8 cellular contexts compared by ENCODE assay signal in genomic region chr7:77327067-77327931, GRCh38.
A peak's percentile ranks its signal among the peaks of the same experiment; 100 is the strongest.
DNase-seq lines count a peak whose midpoint lies in the region; ATAC-seq, FAIRE-seq and TF ChIP-seq lines count a peak whose summit lies in the region.

No MANE protein-coding gene starts in this region.

- FAIRE-seq in astrocyte (lab: Jason Lieb, UNC), result no peak
- FAIRE-seq in GM12892 (lab: Jason Lieb, UNC), result no peak

- intact Hi-C loops in right lobe of liver (cut with DNase I), result loop anchor here in 1 of 2 donors (10.0 kb wide), 1 partner anchor 72 kb away; no protein-coding TSS in a partner anchor

- TF ChIP-seq CTCF in astrocyte (IDR thresholded peaks at IDR 0.05; ENCODE audit: insufficient read depth, low read depth, low read length) (no peak), right lobe of liver (IDR thresholded peaks at IDR 0.05) (no peak)

- no peak overlapping the region for H2AFZ ChIP-seq in astrocyte (ENCODE audit: low read depth, low read length)

- H3K4me2 ChIP-seq in astrocyte (ENCODE audit: low read length), result no peak overlapping the region

- H3K9me3 Mint-ChIP-seq in astrocyte (ENCODE audit: unreplicated experiment), result peaks cover under 1% of the 10 kb centered on the region

- ATAC-seq in right lobe of liver (peak; percentile 34 to 60 (median 47)), GM19395 (IDR thresholded peaks at IDR 0.05; ENCODE audit: unreplicated experiment) (no peak)

- no peaks in the 10 kb centered on the region for H4K20me1 ChIP-seq in astrocyte (ENCODE audit: insufficient read depth, low read length)

- H3K4me1 ChIP-seq in astrocyte (ENCODE audit: insufficient read depth, low read length) (peaks cover 36% of the 10 kb centered on the region), right lobe of liver (peaks cover 0 to 7% (median 0%) of the 10 kb centered on the region in 4 donors)

- H3K36me3 ChIP-seq in astrocyte (ENCODE audit: insufficient read depth, low read length) (no peaks in the 10 kb centered on the region), right lobe of liver (no peaks in the 10 kb centered on the region)

- H3K27me3 ChIP-seq in astrocyte (ENCODE audit: insufficient read depth, low read length) (no peaks in the 10 kb centered on the region), right lobe of liver (no peaks in the 10 kb centered on the region)

- no peaks in the 10 kb centered on the region for H3K36me3 Mint-ChIP-seq in astrocyte (ENCODE audit: low read depth, unreplicated experiment)

- H3K27ac ChIP-seq in astrocyte (ENCODE audit: low read depth, low read length), result no peak overlapping the region
- H3K27ac ChIP-seq in right lobe of liver, result no peak overlapping the region

- peaks cover 26% of the 10 kb centered on the region for H3K4me1 Mint-ChIP-seq in astrocyte (ENCODE audit: low read depth, unreplicated experiment)

- WGBS in right lobe of liver (ENCODE audit: insufficient coverage, low coverage, low lambda C conversion rate, missing lambda C conversion rate), result 44% methylated on average over 9 of the region's 12 CpGs

- TF ChIP-seq POLR2A in right lobe of liver (IDR thresholded peaks at IDR 0.05) (no peak), GM12892 (IDR thresholded peaks at IDR 0.05; ENCODE audit: low read depth, low read length) (no peak)

- no peaks in the 10 kb centered on the region for H3K79me2 ChIP-seq in astrocyte (ENCODE audit: insufficient read depth, low read length)

- H3K27me3 Mint-ChIP-seq in astrocyte (ENCODE audit: low read depth, unreplicated experiment), result no peaks in the 10 kb centered on the region

- no peak overlapping the region for H3K4me3 Mint-ChIP-seq in astrocyte (ENCODE audit: unreplicated experiment)

- H3K4me3 ChIP-seq in astrocyte (ENCODE audit: insufficient read depth, low read depth, low read length) (no peak overlapping the region), right lobe of liver (no peak overlapping the region)

- no peak overlapping the region for H3K9ac ChIP-seq in astrocyte (ENCODE audit: low read length)

- DNase-seq in AG08396 (ENCODE audit: low spot score) (peak; percentile 61), Kasumi-1 (lab: John Stamatoyannopoulos, UW) (peak; percentile 92 to 93), astrocyte (ENCODE audit: low read depth) (peak; percentile 34), right lobe of liver (peak in 2 of 3 donors; percentile 54 to 57), GM12892 (ENCODE audit: insufficient read length) (no peak), NCI-H2107 (lab: John Stamatoyannopoulos, UW) (no peak), GOT3 (lab: John Stamatoyannopoulos, UW) (no peak)

- H3K9me3 ChIP-seq in astrocyte (ENCODE audit: insufficient read depth, low read depth, low read length) (no peaks in the 10 kb centered on the region), right lobe of liver (no peaks in the 10 kb centered on the region)

- no peak overlapping the region for H3K27ac Mint-ChIP-seq in astrocyte (ENCODE audit: unreplicated experiment)

Comparison
In these comparisons a context has a peak if more than half of its experiments do, and no peak if none do; other contexts are left out.
1. DNase-seq: peak in AG08396 (single experiment), Kasumi-1 (2 of 2), astrocyte (single experiment) and right lobe of liver (2 of 3); none in GM12892 (single experiment), NCI-H2107 (single experiment) and GOT3 (single experiment).